Comparison of ENCODE assay signal across 11 cellular contexts in the genomic region with DNA sequence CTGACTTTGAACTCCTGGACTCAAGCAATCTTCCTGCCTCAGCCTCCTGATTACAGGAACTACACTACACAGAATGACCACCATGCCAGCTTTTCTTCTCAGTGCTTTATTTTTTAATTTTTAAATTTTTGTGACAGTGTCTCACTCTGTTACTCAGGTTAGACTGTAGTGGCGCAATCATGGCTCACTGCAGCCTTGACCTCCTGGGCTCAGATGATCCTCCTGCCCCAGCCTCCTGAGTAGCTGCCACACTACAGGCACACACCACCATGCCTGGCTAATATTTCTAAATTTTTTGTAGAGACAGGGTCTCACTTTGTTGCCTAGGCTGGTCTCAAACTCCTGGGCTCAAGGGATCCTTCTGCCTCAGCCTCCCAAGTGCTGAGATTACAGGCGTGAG. TPM values are rescaled to one million over a fixed set of nuclear protein-coding genes. Genes with fewer than 3 reads are reported as not detected.
DNase-seq lines count a peak whose midpoint lies in the region; ATAC-seq and TF ChIP-seq lines count a peak whose summit lies in the region.
"Not testable (repeated sequence)": the region's sequence is repeated elsewhere in the genome, so short reads cannot be mapped to it uniquely, and the experiment has no call there.
"Had no signal": no experiment of that assay in that cellular context is flagged by ENCODE, and none has a peak within 500 bp of the region (broad histone marks: within the 10 kb centered on the region; RNA-seq: fewer than 3 reads in every experiment).

No MANE protein-coding gene starts in this region.

- H3K27me3 Mint-ChIP-seq in Caco-2 (ENCODE audit: insufficient read depth, unreplicated experiment); activated naive CD4-positive, alpha-beta T cell treated with anti-CD3 and anti-CD28 coated beads, Interleukin-2, amount 10 ng/mL, durations not matched to agents 7 days and 5 days; central memory CD8-positive, alpha-beta T cell: not testable (repeated sequence)
- peaks cover 7 to 12% (median 11%) of the 10 kb centered on the region in 3 donors for H3K27me3 Mint-ChIP-seq in immature natural killer cell (ENCODE audit: low read depth in 3 of 3)

- BruUV-seq in Caco-2 (replicated peaks; lab: Mats Ljungman, UMichigan), result not testable (repeated sequence)

- peak overlapping the region; percentile 87 for H3K27ac Mint-ChIP-seq in Caco-2 (ENCODE audit: unreplicated experiment)
- H3K27ac Mint-ChIP-seq in activated naive CD4-positive, alpha-beta T cell treated with anti-CD3 and anti-CD28 coated beads, Interleukin-2, amount 10 ng/mL, durations not matched to agents 7 days and 5 days, result peak overlapping the region; percentile 69
- peak overlapping the region; percentile 92 for H3K27ac Mint-ChIP-seq in central memory CD8-positive, alpha-beta T cell (ENCODE audit: low read depth)
- peak overlapping the region; percentile 88 to 99 (median 96) for H3K27ac Mint-ChIP-seq in immature natural killer cell

- not testable (repeated sequence) for H3K4me3 Mint-ChIP-seq in Caco-2 (ENCODE audit: unreplicated experiment); activated naive CD4-positive, alpha-beta T cell treated with anti-CD3 and anti-CD28 coated beads, Interleukin-2, amount 10 ng/mL, durations not matched to agents 7 days and 5 days; central memory CD8-positive, alpha-beta T cell
- H3K4me3 Mint-ChIP-seq in immature natural killer cell, result peak overlapping the region; percentile 46 to 83 (median 67)

- H3K4me1 ChIP-seq in Caco-2 (peaks cover 77% of the 10 kb centered on the region), vagina (peaks cover 95% of the 10 kb centered on the region)
- not testable (repeated sequence) for H3K4me1 ChIP-seq in parathyroid adenoma

- CTCF ChIA-PET in Caco-2 (lab: Charles Lee), result not testable (repeated sequence)
- CTCF ChIA-PET in activated naive CD4-positive, alpha-beta T cell treated with anti-CD3 and anti-CD28 coated beads, Interleukin-2, amount 10 ng/mL, durations not matched to agents 7 days and 5 days (lab: Charles Lee), result interaction anchor here (0.9 to 1.8 kb wide), 2 partner anchors 25 to 55 kb away, joined by 4 to 6 read pairs; no protein-coding TSS in a partner anchor

- intact Hi-C loops in Caco-2 (cut with micrococcal nuclease; ENCODE audit: unreplicated experiment); vagina (cut with DNase I): not testable (repeated sequence)

- TF ChIP-seq CTCF in Caco-2 (IDR thresholded peaks at IDR 0.05; ENCODE audit: insufficient read depth in 1 of 2, low read depth in 1 of 2, low read length in 1 of 2, severe bottlenecking in 1 of 2, unreplicated experiment in 1 of 2); VCaP (conservative IDR thresholded peaks at IDR 0.05); parathyroid adenoma (IDR thresholded peaks at IDR 0.05); vagina (IDR thresholded peaks at IDR 0.05): not testable (repeated sequence)

- H3K27ac ChIP-seq in VCaP, result peak overlapping the region; percentile 94; the same call in 1 of the 2 replicates
- peak overlapping the region; percentile 24 for H3K27ac ChIP-seq in parathyroid adenoma
- H3K27ac ChIP-seq in substantia nigra (ENCODE audit: low read depth, low read length, poor library complexity, severe bottlenecking), result peak overlapping the region; percentile 100
- peak overlapping the region; percentile 83 for H3K27ac ChIP-seq in vagina

- TF ChIP-seq POLR2A in vagina (IDR thresholded peaks at IDR 0.05), result not testable (repeated sequence)

- peaks cover 100% of the 10 kb centered on the region for H3K36me3 Mint-ChIP-seq in Caco-2 (ENCODE audit: insufficient read depth, unreplicated experiment)
- peaks cover 66% of the 10 kb centered on the region for H3K36me3 Mint-ChIP-seq in activated naive CD4-positive, alpha-beta T cell treated with anti-CD3 and anti-CD28 coated beads, Interleukin-2, amount 10 ng/mL, durations not matched to agents 7 days and 5 days
- peaks cover 14% of the 10 kb centered on the region for H3K36me3 Mint-ChIP-seq in central memory CD8-positive, alpha-beta T cell (ENCODE audit: insufficient read depth)
- peaks cover 0 to 28% (median 11%) of the 10 kb centered on the region in 3 donors for H3K36me3 Mint-ChIP-seq in immature natural killer cell

- not testable (repeated sequence) for H3K9me3 Mint-ChIP-seq in Caco-2 (ENCODE audit: unreplicated experiment); activated naive CD4-positive, alpha-beta T cell treated with anti-CD3 and anti-CD28 coated beads, Interleukin-2, amount 10 ng/mL, durations not matched to agents 7 days and 5 days; central memory CD8-positive, alpha-beta T cell; immature natural killer cell

- DNase-seq in Caco-2; activated naive CD4-positive, alpha-beta T cell treated with anti-CD3 and anti-CD28 coated beads, Interleukin-2, amount 10 ng/mL, durations not matched to agents 7 days and 5 days; central memory CD8-positive, alpha-beta T cell (ENCODE audit: low spot score in 2 of 2); immature natural killer cell; substantia nigra (lab: John Stamatoyannopoulos, UW); vagina (ENCODE audit: extremely low spot score in 2 of 2): not testable (repeated sequence)

- not testable (repeated sequence) for H2AFZ ChIP-seq in parathyroid adenoma

- H3K4me2 ChIP-seq in parathyroid adenoma (ENCODE audit: low read length), result not testable (repeated sequence)

- not testable (repeated sequence) for H3K9ac ChIP-seq in parathyroid adenoma

- H3K9me3 ChIP-seq in Caco-2; parathyroid adenoma (ENCODE audit: control insufficient read depth, low read length); vagina: not testable (repeated sequence)

- peaks cover 12% of the 10 kb centered on the region for H3K36me3 ChIP-seq in Caco-2 (ENCODE audit: control insufficient read depth, insufficient read depth, low read length)
- not testable (repeated sequence) for H3K36me3 ChIP-seq in parathyroid adenoma (ENCODE audit: control insufficient read depth, insufficient read depth, low read length); vagina

- H3K27me3 ChIP-seq in Caco-2 (replicated peaks; ENCODE audit: control insufficient read depth, insufficient read depth, low read length); parathyroid adenoma (ENCODE audit: control insufficient read depth, insufficient read depth, low read length); vagina: not testable (repeated sequence)

- not testable (repeated sequence) for ATAC-seq in central memory CD8-positive, alpha-beta T cell (replicated peaks; ENCODE audit: extremely low read depth, poor library complexity, severe bottlenecking)

- H3K79me2 ChIP-seq in parathyroid adenoma, result peaks cover 38% of the 10 kb centered on the region

- POLR2A ChIA-PET in Caco-2 (lab: Charles Lee), result not testable (repeated sequence)

- H3K4me3 ChIP-seq in Caco-2 (ENCODE audit: low read depth, low read length); parathyroid adenoma (ENCODE audit: low read depth, low read length); vagina: not testable (repeated sequence)

- peaks cover 74% of the 10 kb centered on the region for H3K4me1 Mint-ChIP-seq in Caco-2 (ENCODE audit: low read depth, unreplicated experiment)
- peaks cover 86% of the 10 kb centered on the region for H3K4me1 Mint-ChIP-seq in activated naive CD4-positive, alpha-beta T cell treated with anti-CD3 and anti-CD28 coated beads, Interleukin-2, amount 10 ng/mL, durations not matched to agents 7 days and 5 days
- peaks cover 69% of the 10 kb centered on the region for H3K4me1 Mint-ChIP-seq in central memory CD8-positive, alpha-beta T cell
- peaks cover 91 to 94% of the 10 kb centered on the region in 2 donors for H3K4me1 Mint-ChIP-seq in immature natural killer cell

RNA-seq across cellular contexts. Expression of gene COX4I2, which starts 31.2 kb away (rescaled TPM):
- total RNA-seq in Caco-2 (2022) (not detected in 2 replicates), vagina (2.5 TPM)
- not detected for polyA plus RNA-seq in immature natural killer cell
- total RNA-seq: G401, OCI-LY7, renal cortical epithelial cell had no signal

RNA-seq across cellular contexts. Expression of gene BCL2L1, which starts 53.7 kb away (rescaled TPM):
- total RNA-seq in Caco-2 (2022) (444 and 469 TPM in 2 replicates), vagina (57.2 TPM)
- 10 to 100 TPM; 30.9 to 60.4 (median 39.3) TPM for polyA plus RNA-seq in immature natural killer cell

Comparison
In these comparisons a context has a peak if more than half of its experiments do, and no peak if none do; other contexts are left out.
1. H3K27ac ChIP-seq: peak in every context shown above with its lines; median percentile 100 in substantia nigra; 94 in VCaP; 83 in vagina; 24 in parathyroid adenoma.